8 cellular contexts compared by ENCODE assay signal in genomic region chr1:6393400-6394187, GRCh38. TPM values are rescaled to one million over a fixed set of nuclear protein-coding genes. Genes with fewer than 3 reads are reported as not detected.
A peak's percentile ranks its signal among the peaks of the same experiment; 100 is the strongest.
DNase-seq lines count a peak whose midpoint lies in the region; ATAC-seq and TF ChIP-seq lines count a peak whose summit lies in the region.

ACOT7 (minus strand) TSS chr1:6393767; CDS start chr1:6393399, 368 bp downstream.

- H3K4me1 ChIP-seq in HUES6 (ENCODE audit: control insufficient read depth, insufficient read depth, low read length), result peaks cover 15% of the 10 kb centered on the region
- peaks cover 11% of the 10 kb centered on the region for H3K4me1 ChIP-seq in OCI-LY3 (ENCODE audit: low read length)
- peaks cover 19% of the 10 kb centered on the region for H3K4me1 ChIP-seq in mucosa of stomach (ENCODE audit: control insufficient read depth, insufficient read depth, low read length)

- H3K9me3 ChIP-seq in HUES6 (ENCODE audit: control insufficient read depth, insufficient read depth, low read depth, low read length) (no peaks in the 10 kb centered on the region), OCI-LY3 (ENCODE audit: insufficient read depth, low read length) (no peaks in the 10 kb centered on the region), mucosa of stomach (ENCODE audit: control insufficient read depth, low read length) (no peaks in the 10 kb centered on the region)

- peak within 1 kb of the TSS; percentile 83 for H3K4me3 ChIP-seq in HUES6 (ENCODE audit: low read depth, low read length)
- peak within 1 kb of the TSS; percentile 95 for H3K4me3 ChIP-seq in OCI-LY3 (ENCODE audit: low read length)
- peak within 1 kb of the TSS; percentile 66 for H3K4me3 ChIP-seq in epithelial cell of proximal tubule (ENCODE audit: low read depth, low read length)
- H3K4me3 ChIP-seq in mucosa of stomach (ENCODE audit: low read length), result peak within 1 kb of the TSS; percentile 28

- peak within 1 kb of the TSS; percentile 98 for H3K4me2 ChIP-seq in OCI-LY3 (ENCODE audit: low read length)

- peak; percentile 83 for ATAC-seq in GM21423 (IDR thresholded peaks at IDR 0.05; ENCODE audit: unreplicated experiment)

- H3K27ac ChIP-seq in HUES6 (ENCODE audit: low read depth, low read length), result no peak within 1 kb of the TSS; the same call in 1 of the 2 replicates
- peak within 1 kb of the TSS; percentile 64 for H3K27ac ChIP-seq in OCI-LY3 (ENCODE audit: low read length)

- H3K27me3 ChIP-seq in HUES6 (ENCODE audit: control insufficient read depth, insufficient read depth, low read length), result no peaks in the 10 kb centered on the region; the same call in 1 of the 2 replicates
- H3K27me3 ChIP-seq in OCI-LY3 (ENCODE audit: low read depth, low read length), result no peaks in the 10 kb centered on the region
- H3K27me3 ChIP-seq in mucosa of stomach (ENCODE audit: control insufficient read depth, insufficient read depth, low read length), result no peaks in the 10 kb centered on the region

- H3K36me3 ChIP-seq in HUES6 (ENCODE audit: control insufficient read depth, insufficient read depth, low read length), result no peaks in the 10 kb centered on the region
- H3K36me3 ChIP-seq in OCI-LY3 (replicated peaks; ENCODE audit: low read depth, low read length), result no peaks in the 10 kb centered on the region
- no peaks in the 10 kb centered on the region for H3K36me3 ChIP-seq in mucosa of stomach (ENCODE audit: control insufficient read depth, insufficient read depth, low read length)

- H3K79me2 ChIP-seq in OCI-LY3 (ENCODE audit: low read length), result peaks cover 29% of the 10 kb centered on the region

- DNase-seq in DMS 273 (lab: John Stamatoyannopoulos, UW; ENCODE audit: unreplicated experiment) (peak; percentile 96), activated T-cell treated with anti-CD3 and anti-CD28 coated beads for 4 hours (peak; percentile 86), epithelial cell of proximal tubule (ENCODE audit: low read depth) (no peak)
- DNase-seq in stimulated activated CD8-positive, alpha-beta memory T cell treated with anti-CD3 and anti-CD28 coated beads, Interleukin-7, amount 100 ng/mL, for 1 hour (ENCODE audit: low read depth in 2 of 2), result peak; percentile 78 to 79

- no peaks in the 10 kb centered on the region for H4K20me1 ChIP-seq in OCI-LY3 (ENCODE audit: insufficient read depth, low read length)

- H2AFZ ChIP-seq in OCI-LY3 (ENCODE audit: low read depth, low read length), result peak within 1 kb of the TSS; percentile 71

- TF ChIP-seq CTCF in OCI-LY3 (IDR thresholded peaks at IDR 0.05; ENCODE audit: low read depth, low read length) (no peak), epithelial cell of proximal tubule (conservative IDR thresholded peaks at IDR 0.05; ENCODE audit: low read depth, low read length) (peak; percentile 27)

- H3K9ac ChIP-seq in HUES6 (ENCODE audit: low read length), result peak within 1 kb of the TSS; percentile 86
- peak within 1 kb of the TSS; percentile 78 for H3K9ac ChIP-seq in OCI-LY3 (ENCODE audit: low read length)
- peak within 1 kb of the TSS; percentile 48 for H3K9ac ChIP-seq in mucosa of stomach (ENCODE audit: low read length)

RNA-seq across cellular contexts. Expression of gene ACOT7, which starts in this region (rescaled TPM):
- 80.3 and 82.0 TPM in 2 replicates for total RNA-seq in epithelial cell of proximal tubule

Comparison
In these comparisons a context has a peak if more than half of its experiments do, and no peak if none do; other contexts are left out.
1. H3K4me3 ChIP-seq: peak in every context shown above with its lines; median percentile 95 in OCI-LY3; 83 in HUES6; 66 in epithelial cell of proximal tubule; 28 in mucosa of stomach.